16 cellular contexts compared by ENCODE assay signal in the genomic region with DNA sequence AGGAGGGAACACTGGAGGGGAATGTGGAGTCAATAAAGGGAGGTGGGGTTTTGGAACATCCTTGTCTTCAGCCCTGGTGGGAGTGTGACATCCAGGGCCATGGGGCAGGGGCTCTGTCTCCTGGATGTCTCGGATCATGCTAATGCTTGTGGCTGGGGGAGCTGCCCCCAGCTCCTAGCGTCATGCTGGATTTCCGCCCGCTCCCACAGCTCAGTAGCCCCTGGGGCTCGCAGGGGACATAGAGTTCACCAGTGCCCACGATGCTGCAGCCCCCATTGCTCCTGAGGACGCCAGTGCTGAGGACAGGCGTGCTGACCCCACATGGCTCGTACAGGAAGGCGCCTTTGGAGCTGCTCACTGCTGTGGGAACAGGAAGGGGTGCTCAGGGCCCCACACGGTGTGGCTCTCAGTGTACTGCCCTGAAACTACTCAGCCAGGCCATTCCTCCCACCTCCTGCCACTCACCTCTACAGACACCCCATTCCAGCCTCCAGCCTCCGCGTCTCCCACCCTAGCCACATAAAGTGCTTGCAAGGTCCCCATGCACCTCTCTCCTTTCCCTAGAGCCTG. TPM values are rescaled to one million over a fixed set of nuclear protein-coding genes. Genes with fewer than 3 reads are reported as not detected.
"Had no signal": no experiment of that assay in that cellular context is flagged by ENCODE, and none has a peak within 500 bp of the region (broad histone marks: within the 10 kb centered on the region; RNA-seq: fewer than 3 reads in every experiment).

No MANE protein-coding gene starts in this region.

- H3K9me3 ChIP-seq: SK-N-SH had no signal

- H3K9ac ChIP-seq: SK-N-SH had no signal

- DNase-seq: KBM-7, MV-4-11, NCI-H1048, NCI-H1105, NCI-H1436 treated with DMSO at 0.1 percent for 48 hours, NCI-H1694 treated with DMSO at 0.1 percent for 48 hours, NCI-H2107, NCI-H2227 treated with DMSO at 0.1 percent for 48 hours, NCI-H524 treated with DMSO at 0.1 percent for 48 hours, Right ventricle myocardium superior, SK-N-SH had no signal

- FAIRE-seq: RCC 7860 had no signal

RNA-seq across cellular contexts. Expression of gene KRT84, which starts 9.5 kb away (rescaled TPM):
- total RNA-seq: HT-29, LHCN-M2, MCF 10A, Right ventricle myocardium superior, SK-MEL-5 had no signal
- polyA plus RNA-seq: SK-N-SH had no signal

RNA-seq across cellular contexts. Expression of gene KRT82, which starts 11.2 kb away (rescaled TPM):
- total RNA-seq: HT-29, LHCN-M2, MCF 10A, Right ventricle myocardium superior, SK-MEL-5 had no signal
- polyA plus RNA-seq: SK-N-SH had no signal

RNA-seq across cellular contexts. Expression of gene KRT85, which starts 27.6 kb away (rescaled TPM):
- total RNA-seq: HT-29, LHCN-M2, Right ventricle myocardium superior, SK-MEL-5 had no signal
- polyA plus RNA-seq: SK-N-SH had no signal

RNA-seq across cellular contexts. Expression of gene KRT75, which starts 39.2 kb away (rescaled TPM):
- total RNA-seq: LHCN-M2, MCF 10A, Right ventricle myocardium superior, SK-MEL-5 had no signal
- polyA plus RNA-seq: SK-N-SH had no signal

RNA-seq across cellular contexts. Expression of gene KRT6B, which starts 57.0 kb away (rescaled TPM):
- total RNA-seq: LHCN-M2, Right ventricle myocardium superior, SK-MEL-5 had no signal
- polyA plus RNA-seq: SK-N-SH had no signal
